In the genomic region with DNA sequence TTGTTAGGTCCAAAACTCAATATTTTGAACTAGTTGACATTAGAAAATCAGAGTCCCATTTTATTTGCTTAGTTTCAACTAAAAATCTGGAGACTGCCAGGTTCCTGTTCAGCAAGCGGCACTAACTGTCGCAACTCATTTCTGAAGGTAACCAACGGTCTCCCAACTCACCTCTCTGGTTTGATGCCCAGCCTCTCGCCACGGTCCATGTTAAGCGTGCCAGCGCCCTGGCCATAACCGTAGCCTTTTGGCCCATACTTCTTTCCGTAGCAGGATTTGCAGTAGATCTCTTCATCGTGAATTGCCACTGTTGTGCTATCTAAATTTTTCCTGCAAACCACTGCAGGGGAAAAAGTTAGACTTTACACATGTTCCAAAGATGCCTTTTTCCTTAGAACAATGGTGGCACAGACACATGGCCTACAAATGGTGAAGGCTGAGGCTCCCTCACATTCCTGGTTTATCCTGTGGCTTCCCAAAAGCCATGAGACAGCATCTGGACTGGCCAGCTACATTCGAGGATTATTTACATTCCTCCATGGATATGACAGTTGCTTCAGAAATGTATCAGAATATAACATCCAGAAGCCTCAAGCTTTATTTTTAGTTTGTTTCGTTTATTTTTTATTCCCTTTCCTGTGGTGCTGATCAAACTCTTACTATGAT, we compare ENCODE assay signal across 15 cellular contexts. TPM values are rescaled to one million over a fixed set of nuclear protein-coding genes. Genes with fewer than 3 reads are reported as not detected.
DNase-seq lines count a peak whose midpoint lies in the region; ATAC-seq and TF ChIP-seq lines count a peak whose summit lies in the region.
"Had no signal": no experiment of that assay in that cellular context is flagged by ENCODE, and none has a peak within 500 bp of the region (broad histone marks: within the 10 kb centered on the region; RNA-seq: fewer than 3 reads in every experiment).

No MANE protein-coding gene starts in this region.

- DNase-seq in AG10803 (ENCODE audit: low read depth) (peak; percentile 98), M059J (ENCODE audit: low read depth) (peak; percentile 61), fibroblast of gingiva (ENCODE audit: low read depth) (peak; percentile 84), neural progenitor cell (ENCODE audit: low spot score) (no peak), MCF 10A (ENCODE audit: unreplicated experiment) (no peak), activated T-cell treated with anti-CD3 and anti-CD28 coated beads for 4 hours (no peak)
- DNase-seq: activated CD4-positive, alpha-beta T cell treated with anti-CD3 and anti-CD28 coated beads for 36 hours; activated T-cell treated with anti-CD3 and anti-CD28 coated beads, Interleukin-2, amount 50 U/mL, for 72 hours; AML-193; DMS79; hippocampal formation; MV-4-11; OCI-M1 had no signal

- H3K27ac ChIP-seq in neural progenitor cell: peak overlapping the region; percentile 59

- peak overlapping the region; percentile 19 for H3K4me2 ChIP-seq in neural progenitor cell

- BruUV-seq in MCF 10A (replicated peaks; lab: Mats Ljungman, UMichigan): no TSS peak

- intact Hi-C loops in MCF 10A (cut with micrococcal nuclease): no loop called here

- H3K36me3 Mint-ChIP-seq in neural progenitor cell (peaks cover 40% of the 10 kb centered on the region), MCF 10A (ENCODE audit: insufficient read depth, unreplicated experiment) (peaks cover 7% of the 10 kb centered on the region)

- H3K9me3 ChIP-seq in neural progenitor cell (ENCODE audit: low read depth): no peaks in the 10 kb centered on the region

- H3K4me3 ChIP-seq in AG10803 (ENCODE audit: low read length) (peak overlapping the region; percentile 28), neural progenitor cell (no peak overlapping the region)

- H3F3A ChIP-seq in neural progenitor cell (ENCODE audit: low read depth): peaks cover 55% of the 10 kb centered on the region

- peaks cover 45% of the 10 kb centered on the region for H3K79me2 ChIP-seq in neural progenitor cell (ENCODE audit: low read depth)

- CTCF ChIA-PET in MCF 10A (lab: Yijun Ruan, JAX): interaction anchor here (1.2 kb wide), 1 partner anchor 42 kb away, joined by 3 read pairs; no protein-coding TSS in a partner anchor

- H3K9me3 Mint-ChIP-seq in neural progenitor cell (peaks cover 1% of the 10 kb centered on the region), MCF 10A (ENCODE audit: unreplicated experiment) (no peaks in the 10 kb centered on the region)
- H3K9me3 Mint-ChIP-seq: activated T-cell treated with anti-CD3 and anti-CD28 coated beads, Interleukin-2, amount 50 U/mL, for 72 hours had no signal

- POLR2A ChIA-PET in MCF 10A (lab: Yijun Ruan, JAX): no interaction called here

- H3K4me3 Mint-ChIP-seq in neural progenitor cell (no peak overlapping the region), MCF 10A (ENCODE audit: unreplicated experiment) (no peak overlapping the region)
- H3K4me3 Mint-ChIP-seq: activated CD4-positive, alpha-beta T cell treated with anti-CD3 and anti-CD28 coated beads for 36 hours; activated T-cell treated with anti-CD3 and anti-CD28 coated beads, Interleukin-2, amount 50 U/mL, for 72 hours had no signal

- TF ChIP-seq CTCF in AG10803 (conservative IDR thresholded peaks at IDR 0.05; ENCODE audit: low read length): no peak
- no peak for TF ChIP-seq CTCF in neural progenitor cell (IDR thresholded peaks at IDR 0.05)
- no peak for TF ChIP-seq CTCF in MCF 10A (IDR thresholded peaks at IDR 0.05; ENCODE audit: unreplicated experiment)

- H3K27ac Mint-ChIP-seq in neural progenitor cell (no peak overlapping the region), MCF 10A (ENCODE audit: low read depth, unreplicated experiment) (no peak overlapping the region)
- H3K27ac Mint-ChIP-seq: activated CD4-positive, alpha-beta T cell treated with anti-CD3 and anti-CD28 coated beads for 36 hours; activated T-cell treated with anti-CD3 and anti-CD28 coated beads, Interleukin-2, amount 50 U/mL, for 72 hours had no signal

- no peak for ATAC-seq in GM21717 (IDR thresholded peaks at IDR 0.05; ENCODE audit: unreplicated experiment)
- no peak for ATAC-seq in GM18520 (IDR thresholded peaks at IDR 0.05; ENCODE audit: unreplicated experiment)
- ATAC-seq: activated CD4-positive, alpha-beta T cell treated with anti-CD3 and anti-CD28 coated beads for 36 hours; activated T-cell treated with anti-CD3 and anti-CD28 coated beads, Interleukin-2, amount 50 U/mL, for 72 hours had no signal

- H3K27me3 ChIP-seq in neural progenitor cell: no peaks in the 10 kb centered on the region

- peaks cover 6% of the 10 kb centered on the region for H3K36me3 ChIP-seq in neural progenitor cell

- H3K27me3 Mint-ChIP-seq in neural progenitor cell (ENCODE audit: insufficient read depth, low read depth) (no peaks in the 10 kb centered on the region), MCF 10A (ENCODE audit: insufficient read depth, unreplicated experiment) (no peaks in the 10 kb centered on the region)

- peaks cover 53% of the 10 kb centered on the region for H3K4me1 Mint-ChIP-seq in neural progenitor cell
- no peaks in the 10 kb centered on the region for H3K4me1 Mint-ChIP-seq in MCF 10A (ENCODE audit: insufficient read depth, unreplicated experiment)
- H3K4me1 Mint-ChIP-seq: activated CD4-positive, alpha-beta T cell treated with anti-CD3 and anti-CD28 coated beads for 36 hours had no signal

- H3K9ac ChIP-seq in neural progenitor cell: no peak overlapping the region

- H3K4me1 ChIP-seq in neural progenitor cell: peaks cover 67% of the 10 kb centered on the region

- H4K20me1 ChIP-seq in neural progenitor cell (ENCODE audit: low read depth): peaks cover 7% of the 10 kb centered on the region

- no peak overlapping the region for H2AFZ ChIP-seq in neural progenitor cell (replicated peaks)

RNA-seq across cellular contexts. Expression of a gene that starts 15.7 kb away (rescaled TPM):
- 90.2 and 121 TPM in 2 replicates for total RNA-seq in M059J (2014; rRNA removed; shearing (Covaris generic))
- total RNA-seq in neural progenitor cell (ENCODE audit: low replicate concordance) (353 and 405 TPM in 2 replicates), MCF 10A (2022) (2.0 and 2.6 TPM in 2 replicates)

Comparison
In these comparisons a context has a peak if more than half of its experiments do, and no peak if none do; other contexts are left out.
1. DNase-seq: peak in AG10803 (single experiment), M059J (single experiment) and fibroblast of gingiva (single experiment); none in neural progenitor cell (single experiment), MCF 10A (single experiment) and activated T-cell treated with anti-CD3 and anti-CD28 coated beads for 4 hours (single experiment).
2. RNA of a gene that starts 15.7 kb away (total RNA-seq): 353 to 405 TPM in neural progenitor cell and 90.2 to 121 TPM in M059J; 2.0 to 2.6 TPM in MCF 10A; every median in the first group is over 10 times any median in the second.